8 cellular contexts compared by ENCODE assay signal in genomic region chr19:49676690-49677231, GRCh38. TPM values are rescaled to one million over a fixed set of nuclear protein-coding genes. Genes with fewer than 3 reads are reported as not detected.
DNase-seq lines count a peak whose midpoint lies in the region; ATAC-seq, FAIRE-seq and TF ChIP-seq lines count a peak whose summit lies in the region.

No MANE protein-coding gene starts in this region.

- peaks cover 1% of the 10 kb centered on the region for H3K36me3 ChIP-seq in CD4-positive, alpha-beta memory T cell (ENCODE audit: insufficient read depth, low read length)
- peaks cover 1 to 11% (median 6%) of the 10 kb centered on the region in 4 experiments for H3K36me3 ChIP-seq in H1 (ENCODE audit: control insufficient read depth in 2 of 4, insufficient read depth in 4 of 4, low read length in 3 of 4)

- H3K36me3 Mint-ChIP-seq in CD4-positive, alpha-beta memory T cell, result peaks cover 5 to 13% of the 10 kb centered on the region in 2 donors
- H3K36me3 Mint-ChIP-seq in activated CD8-positive, alpha-beta memory T cell treated with anti-CD3 and anti-CD28 coated beads, Interleukin-2, amount 10 ng/mL, durations not matched to agents 7 days and 5 days, result peaks cover 3% of the 10 kb centered on the region
- peaks cover 5% of the 10 kb centered on the region for H3K36me3 Mint-ChIP-seq in memory B cell

- H3K14ac ChIP-seq in H1 (ENCODE audit: insufficient read length), result no peak overlapping the region

- H2BK15ac ChIP-seq in H1 (ENCODE audit: low read length), result no peak overlapping the region

- ATAC-seq in GM21367 (IDR thresholded peaks at IDR 0.05; ENCODE audit: unreplicated experiment) (peak; percentile 57), memory B cell (ENCODE audit: low read depth) (peak; percentile 68)
- peak; percentile 79 for ATAC-seq in activated CD8-positive, alpha-beta memory T cell treated with anti-CD3 and anti-CD28 coated beads, Interleukin-2, amount 10 ng/mL, durations not matched to agents 7 days and 5 days

- H4K20me1 ChIP-seq in H1 (replicated peaks in 1 of 2; ENCODE audit: control insufficient read depth in 1 of 2, insufficient read depth in 2 of 2, low read length in 2 of 2), result peaks cover 12 to 24% of the 10 kb centered on the region in 2 experiments

- H3K56ac ChIP-seq in H1 (replicated peaks; ENCODE audit: insufficient read length, low read depth, low read length), result peak overlapping the region; percentile 100

- DNase-seq in CD4-positive, alpha-beta memory T cell, result peak; percentile 97 to 99 (median 98)
- peak; percentile 100 for DNase-seq in HT1080 (ENCODE audit: low read depth)
- peak; percentile 100 for DNase-seq in NOMO-1 (lab: John Stamatoyannopoulos, UW; ENCODE audit: unreplicated experiment in 2 of 2)
- peak; percentile 100 for DNase-seq in activated CD8-positive, alpha-beta memory T cell treated with anti-CD3 and anti-CD28 coated beads, Interleukin-2, amount 10 ng/mL, durations not matched to agents 7 days and 5 days
- DNase-seq in H1 (ENCODE audit: low read depth in 1 of 2, low spot score in 2 of 2), result peak; percentile 99 to 100
- peak; percentile 89 to 97 for DNase-seq in memory B cell (ENCODE audit: low spot score in 2 of 2)
- DNase-seq in stimulated activated CD8-positive, alpha-beta memory T cell treated with anti-CD3 and anti-CD28 coated beads, Interleukin-12 subunit alpha, Interleukin-12 subunit beta, amount 100 ng/mL, for 1 hour (ENCODE audit: low read depth), result peak; percentile 96

- peak overlapping the region; percentile 95 to 100 (median 99) for H3K4me3 Mint-ChIP-seq in CD4-positive, alpha-beta memory T cell
- peak overlapping the region; percentile 74 for H3K4me3 Mint-ChIP-seq in activated CD8-positive, alpha-beta memory T cell treated with anti-CD3 and anti-CD28 coated beads, Interleukin-2, amount 10 ng/mL, durations not matched to agents 7 days and 5 days
- peak overlapping the region; percentile 99 for H3K4me3 Mint-ChIP-seq in memory B cell

- peak overlapping the region; percentile 99; the same call in 1 of the 2 replicates for H2BK12ac ChIP-seq in H1 (ENCODE audit: low read depth, low read length)

- TF ChIP-seq RAD21 in H1 (IDR thresholded peaks at IDR 0.05 in 1 of 2, conservative IDR thresholded peaks at IDR 0.05 in 1 of 2; ENCODE audit: low read depth in 2 of 2, low read length in 2 of 2), result no peak

- no peaks in the 10 kb centered on the region for H3K9me3 Mint-ChIP-seq in CD4-positive, alpha-beta memory T cell
- H3K9me3 Mint-ChIP-seq in activated CD8-positive, alpha-beta memory T cell treated with anti-CD3 and anti-CD28 coated beads, Interleukin-2, amount 10 ng/mL, durations not matched to agents 7 days and 5 days (ENCODE audit: low read depth), result no peaks in the 10 kb centered on the region
- no peaks in the 10 kb centered on the region for H3K9me3 Mint-ChIP-seq in memory B cell

- no peak for FAIRE-seq in H1 (lab: Jason Lieb, UNC)

- H3K9ac ChIP-seq in H1 (replicated peaks in 1 of 4; ENCODE audit: extremely low read depth in 1 of 4, low read depth in 3 of 4, low read length in 3 of 4), result peak overlapping the region; percentile 86 to 100 (median 100)

- H3K27me3 Mint-ChIP-seq in CD4-positive, alpha-beta memory T cell, result no peaks in the 10 kb centered on the region
- no peaks in the 10 kb centered on the region for H3K27me3 Mint-ChIP-seq in activated CD8-positive, alpha-beta memory T cell treated with anti-CD3 and anti-CD28 coated beads, Interleukin-2, amount 10 ng/mL, durations not matched to agents 7 days and 5 days
- no peaks in the 10 kb centered on the region for H3K27me3 Mint-ChIP-seq in memory B cell

- intact Hi-C loops in CD4-positive, alpha-beta memory T cell (cut with micrococcal nuclease), result loop anchor here (1.0 to 5.0 kb wide), 7 partner anchors 12 to 804 kb away; partner anchors contain the start of genes AKT1S1, NOSIP, PPP1R15A and RRAS

- peaks cover 48% of the 10 kb centered on the region for H3K4me1 ChIP-seq in CD4-positive, alpha-beta memory T cell (ENCODE audit: insufficient read depth, low read length)
- H3K4me1 ChIP-seq in H1 (replicated peaks in 1 of 4; ENCODE audit: control insufficient read depth in 3 of 4, insufficient read depth in 4 of 4, low read length in 3 of 4), result peaks cover 2 to 19% (median 11%) of the 10 kb centered on the region in 4 experiments

- H2BK120ac ChIP-seq in H1 (replicated peaks; ENCODE audit: low read depth, low read length), result no peak overlapping the region

- POLR2A ChIA-PET in CD4-positive, alpha-beta memory T cell (lab: Charles Lee; ENCODE audit: partially characterized antibody), result interaction anchor here (0.6 to 6.7 kb wide), 36 partner anchors 13 to 579 kb away, joined by 3 to 125 read pairs (median 6); partner anchors contain the start of genes ADM5, AKT1S1, ALDH16A1 and AP2A1
- POLR2A ChIA-PET in H1 (lab: Charles Lee; ENCODE audit: partially characterized antibody), result interaction anchor here (0.7 to 14.5 kb wide), 51 partner anchors 13 to 1058 kb away, joined by 3 to 275 read pairs (median 4); partner anchors contain the start of genes ADM5, AKT1S1, ALDH16A1 and AP2A1

- no peak overlapping the region for H3K23ac ChIP-seq in H1 (ENCODE audit: insufficient read length)

- no peak for TF ChIP-seq CTCF in H1 (IDR thresholded peaks at IDR 0.05; ENCODE audit: control extremely low read depth in 1 of 3, insufficient read depth in 1 of 3, low read depth in 1 of 3, low read length in 3 of 3)

- H3K79me1 ChIP-seq in H1 (ENCODE audit: low read depth, low read length), result peaks cover 2% of the 10 kb centered on the region

- H2BK5ac ChIP-seq in H1 (ENCODE audit: low read depth, low read length), result peak overlapping the region; percentile 99

- no peak overlapping the region for H2AFZ ChIP-seq in H1 (ENCODE audit: low read length)

- peak overlapping the region; percentile 69 to 79 for H3K4me3 ChIP-seq in CD4-positive, alpha-beta memory T cell (ENCODE audit: low read length in 2 of 2)
- peak overlapping the region; percentile 82 to 99 (median 86) for H3K4me3 ChIP-seq in H1 (ENCODE audit: extremely low read depth in 1 of 4, insufficient read depth in 2 of 4, low read depth in 3 of 4, low read length in 4 of 4)

- peaks cover 19 to 54% (median 37%) of the 10 kb centered on the region in 4 donors for H3K4me1 Mint-ChIP-seq in CD4-positive, alpha-beta memory T cell
- peaks cover 38% of the 10 kb centered on the region for H3K4me1 Mint-ChIP-seq in activated CD8-positive, alpha-beta memory T cell treated with anti-CD3 and anti-CD28 coated beads, Interleukin-2, amount 10 ng/mL, durations not matched to agents 7 days and 5 days
- peaks cover 38% of the 10 kb centered on the region for H3K4me1 Mint-ChIP-seq in memory B cell

- H3K4ac ChIP-seq in H1 (replicated peaks; ENCODE audit: insufficient read length, low read depth, low read length), result no peak overlapping the region

- H2BK20ac ChIP-seq in H1 (ENCODE audit: low read length), result no peak overlapping the region

- no peak for TF ChIP-seq EP300 in H1 (IDR thresholded peaks at IDR 0.05; ENCODE audit: borderline replicate concordance in 1 of 2, low read depth in 2 of 2, low read length in 2 of 2)

- H2AK5ac ChIP-seq in H1 (ENCODE audit: low read depth, low read length), result no peak overlapping the region; the same call in 1 of the 2 replicates

- WGBS in H1 (ENCODE audit: extremely low coverage in 1 of 2, insufficient coverage in 1 of 2, insufficient read length in 1 of 2, insufficient replicate concordance in 2 of 2, low coverage in 1 of 2, low lambda C conversion rate in 2 of 2, missing lambda C conversion rate in 1 of 2), 2 experiments, result 2% methylated on average over 39 of the region's 39 CpGs; no CpG with 5 or more reads in 1 of the 2 experiments

- H3K79me2 ChIP-seq in H1 (ENCODE audit: control insufficient read depth in 1 of 2, insufficient read depth in 2 of 2, low read length in 2 of 2), result peaks cover 17 to 42% of the 10 kb centered on the region in 2 experiments

- peak overlapping the region; percentile 99 to 100 (median 99) for H3K27ac Mint-ChIP-seq in CD4-positive, alpha-beta memory T cell
- H3K27ac Mint-ChIP-seq in activated CD8-positive, alpha-beta memory T cell treated with anti-CD3 and anti-CD28 coated beads, Interleukin-2, amount 10 ng/mL, durations not matched to agents 7 days and 5 days, result peak overlapping the region; percentile 99
- peak overlapping the region; percentile 97 for H3K27ac Mint-ChIP-seq in memory B cell

- no peaks in the 10 kb centered on the region for H3K9me3 ChIP-seq in CD4-positive, alpha-beta memory T cell (ENCODE audit: control insufficient read depth in 1 of 2, low read length in 2 of 2)
- no peaks in the 10 kb centered on the region for H3K9me3 ChIP-seq in H1 (ENCODE audit: insufficient read depth in 2 of 2, low read depth in 1 of 2, low read length in 1 of 2)

- H3K27me3 ChIP-seq in CD4-positive, alpha-beta memory T cell (ENCODE audit: insufficient read depth, low read length), result no peaks in the 10 kb centered on the region
- no peaks in the 10 kb centered on the region for H3K27me3 ChIP-seq in H1 (replicated peaks in 1 of 4; ENCODE audit: control insufficient read depth in 3 of 4, extremely low read depth in 1 of 4, insufficient read depth in 3 of 4, low read length in 3 of 4)

- peak overlapping the region; percentile 71 to 76; a peak in 3 of 4 replicates for H3K4me2 ChIP-seq in H1 (ENCODE audit: insufficient read depth in 1 of 2, low read depth in 2 of 2, low read length in 2 of 2)

- peaks cover 4% of the 10 kb centered on the region for H3K23me2 ChIP-seq in H1 (ENCODE audit: low read depth, low read length)

- H3K27ac ChIP-seq in CD4-positive, alpha-beta memory T cell (ENCODE audit: low read depth, low read length), result peak overlapping the region; percentile 93
- H3K27ac ChIP-seq in H1 (ENCODE audit: low read depth, low read length), result peak overlapping the region; percentile 100

- peak overlapping the region; percentile 99 for H4K91ac ChIP-seq in H1 (replicated peaks; ENCODE audit: insufficient read length, low read length)

- no peak overlapping the region for H3K18ac ChIP-seq in H1 (ENCODE audit: extremely low read depth, low read length)

- TF ChIP-seq POLR2A in H1 (IDR thresholded peaks at IDR 0.05; ENCODE audit: control extremely low read depth in 1 of 2, low read depth in 2 of 2, low read length in 2 of 2), result no peak

- CTCF ChIA-PET in CD4-positive, alpha-beta memory T cell (lab: Charles Lee; ENCODE audit: partially characterized antibody), result interaction anchor here (0.7 to 5.5 kb wide), 19 partner anchors 9 to 223 kb away, joined by 3 to 52 read pairs (median 5); partner anchors contain the start of genes BCL2L12, FLT3LG, IRF3 and NOSIP
- CTCF ChIA-PET in activated CD8-positive, alpha-beta memory T cell treated with anti-CD3 and anti-CD28 coated beads, Interleukin-2, amount 10 ng/mL, durations not matched to agents 7 days and 5 days (lab: Charles Lee), result interaction anchor here (0.7 to 7.0 kb wide), 26 partner anchors 11 to 252 kb away, joined by 3 to 68 read pairs (median 4); partner anchors contain the start of genes AKT1S1, ATF5, BCL2L12 and FLT3LG
- CTCF ChIA-PET in H1 (lab: Charles Lee; ENCODE audit: partially characterized antibody), result interaction anchor here (0.7 to 7.4 kb wide), 9 partner anchors 9 to 161 kb away, joined by 3 to 39 read pairs (median 4); partner anchors contain the start of gene RRAS

- H4K8ac ChIP-seq in H1 (ENCODE audit: extremely low read depth, insufficient read depth, low read length), result peak overlapping the region; percentile 100

- no peak overlapping the region for H4K5ac ChIP-seq in H1 (ENCODE audit: insufficient read length, low read depth, low read length)

RNA-seq across cellular contexts. Expression of gene PRMT1, which starts 0.3 kb away (rescaled TPM):
- total RNA-seq in CD4-positive, alpha-beta memory T cell, result 10 to 100 TPM; 76.6 to 92.9 TPM
- polyA plus RNA-seq in CD4-positive, alpha-beta memory T cell, result 100 to 1,000 TPM; 140 to 213 TPM
- 540 and 551 TPM in 2 replicates for total RNA-seq in HT1080 (2014; rRNA removed; shearing (Covaris generic))
- 291 and 315 TPM in 2 replicates for polyA plus RNA-seq in HT1080 (2015; cell fraction: cytosol; rRNA removed)
- 331 and 369 TPM in 2 replicates for polyA plus RNA-seq in HT1080 (2015; cell fraction: nucleus; rRNA removed)
- 100 to 1,000 TPM; 145 to 257 TPM for total RNA-seq in activated CD8-positive, alpha-beta memory T cell treated with anti-CD3 and anti-CD28 coated beads, Interleukin-2, amount 10 ng/mL, durations not matched to agents 7 days and 5 days
- 561 and 579 TPM in 2 replicates for total RNA-seq in H1 (2021; fragmentation: NEBNext Ultra II Directional; extraction: Animal tissue kit (Norgen Biotek cat#: 25700))
- 1,215 and 1,548 TPM in 2 replicates for polyA plus RNA-seq in H1 (2011; rRNA removed)
- 1,290 TPM for polyA plus RNA-seq in H1 (2011; cell fraction: cytosol; rRNA removed)
- 1,135 TPM for polyA plus RNA-seq in H1 (2011; cell fraction: nucleus; rRNA removed)
- 426 to 811 TPM (median 790 TPM) in 4 replicates for polyA plus RNA-seq in H1 (2012, experiment 1 of 2)
- 763 TPM for polyA plus RNA-seq in H1 (2012, experiment 2 of 2)
- polyA plus RNA-seq in H1 (2013, experiment 1 of 2), result 339 TPM
- 327 TPM for polyA plus RNA-seq in H1 (2013, experiment 2 of 2)
- 815 and 1,077 TPM in 2 replicates for polyA minus RNA-seq in H1 (2011; rRNA and poly(A)+ RNA removed)
- polyA minus RNA-seq in H1 (2011; cell fraction: cytosol; rRNA and poly(A)+ RNA removed), result 388 TPM
- polyA minus RNA-seq in H1 (2011; cell fraction: nucleus; rRNA and poly(A)+ RNA removed), result 319 TPM

RNA-seq across cellular contexts. Expression of gene BCL2L12, which starts 11.0 kb away (rescaled TPM):
- 10 to 100 TPM; 21.9 to 22.1 TPM for total RNA-seq in CD4-positive, alpha-beta memory T cell
- polyA plus RNA-seq in CD4-positive, alpha-beta memory T cell, result 10 to 100 TPM; 16.3 to 17.2 TPM
- 21.2 and 26.0 TPM in 2 replicates for total RNA-seq in HT1080 (2014; rRNA removed; shearing (Covaris generic))
- 33.3 and 42.6 TPM in 2 replicates for polyA plus RNA-seq in HT1080 (2015; cell fraction: cytosol; rRNA removed)
- 24.6 and 28.6 TPM in 2 replicates for polyA plus RNA-seq in HT1080 (2015; cell fraction: nucleus; rRNA removed)
- total RNA-seq in activated CD8-positive, alpha-beta memory T cell treated with anti-CD3 and anti-CD28 coated beads, Interleukin-2, amount 10 ng/mL, durations not matched to agents 7 days and 5 days, result 10 to 100 TPM; 90.6 to 94.5 TPM
- 126 and 133 TPM in 2 replicates for total RNA-seq in H1 (2021; fragmentation: NEBNext Ultra II Directional; extraction: Animal tissue kit (Norgen Biotek cat#: 25700))
- polyA plus RNA-seq in H1 (2011; rRNA removed), result 209 and 280 TPM in 2 replicates
- polyA plus RNA-seq in H1 (2011; cell fraction: cytosol; rRNA removed), result 167 TPM
- polyA plus RNA-seq in H1 (2011; cell fraction: nucleus; rRNA removed), result 185 TPM
- 158 to 202 TPM (median 170 TPM) in 4 replicates for polyA plus RNA-seq in H1 (2012, experiment 1 of 2)
- polyA plus RNA-seq in H1 (2012, experiment 2 of 2), result 242 TPM
- 213 TPM for polyA plus RNA-seq in H1 (2013, experiment 1 of 2)
- polyA plus RNA-seq in H1 (2013, experiment 2 of 2), result 198 TPM
- 19.6 and 20.5 TPM in 2 replicates for polyA minus RNA-seq in H1 (2011; rRNA and poly(A)+ RNA removed)
- polyA minus RNA-seq in H1 (2011; cell fraction: cytosol; rRNA and poly(A)+ RNA removed), result 48.1 TPM
- 26.9 TPM for polyA minus RNA-seq in H1 (2011; cell fraction: nucleus; rRNA and poly(A)+ RNA removed)

RNA-seq across cellular contexts. Expression of gene IRF3, which starts 11.1 kb away (rescaled TPM):
- 100 to 1,000 TPM; 366 to 386 TPM for total RNA-seq in CD4-positive, alpha-beta memory T cell
- polyA plus RNA-seq in CD4-positive, alpha-beta memory T cell, result 10 to 100 TPM; 64.1 to 72.8 TPM
- total RNA-seq in HT1080 (2014; rRNA removed; shearing (Covaris generic)), result 55.9 and 62.7 TPM in 2 replicates
- 35.0 and 43.5 TPM in 2 replicates for polyA plus RNA-seq in HT1080 (2015; cell fraction: cytosol; rRNA removed)
- polyA plus RNA-seq in HT1080 (2015; cell fraction: nucleus; rRNA removed), result 79.6 and 90.7 TPM in 2 replicates
- 100 to 1,000 TPM; 159 to 170 TPM for total RNA-seq in activated CD8-positive, alpha-beta memory T cell treated with anti-CD3 and anti-CD28 coated beads, Interleukin-2, amount 10 ng/mL, durations not matched to agents 7 days and 5 days
- 114 and 115 TPM in 2 replicates for total RNA-seq in H1 (2021; fragmentation: NEBNext Ultra II Directional; extraction: Animal tissue kit (Norgen Biotek cat#: 25700))
- 103 and 185 TPM in 2 replicates for polyA plus RNA-seq in H1 (2011; rRNA removed)
- polyA plus RNA-seq in H1 (2011; cell fraction: cytosol; rRNA removed), result 151 TPM
- polyA plus RNA-seq in H1 (2011; cell fraction: nucleus; rRNA removed), result 260 TPM
- 192 to 222 TPM (median 214 TPM) in 4 replicates for polyA plus RNA-seq in H1 (2012, experiment 1 of 2)
- 136 TPM for polyA plus RNA-seq in H1 (2012, experiment 2 of 2)
- polyA plus RNA-seq in H1 (2013, experiment 1 of 2), result 127 TPM
- polyA plus RNA-seq in H1 (2013, experiment 2 of 2), result 124 TPM
- 51.4 and 52.6 TPM in 2 replicates for polyA minus RNA-seq in H1 (2011; rRNA and poly(A)+ RNA removed)
- 50.8 TPM for polyA minus RNA-seq in H1 (2011; cell fraction: cytosol; rRNA and poly(A)+ RNA removed)
- 42.1 TPM for polyA minus RNA-seq in H1 (2011; cell fraction: nucleus; rRNA and poly(A)+ RNA removed)

RNA-seq across cellular contexts. Expression of gene ADM5, which starts 12.6 kb away (rescaled TPM):
- total RNA-seq in CD4-positive, alpha-beta memory T cell, result 1 to 10 TPM; 4.0 to 4.4 TPM
- under 1 TPM in 1 of 2 donors, not detected in 1; 0.24 TPM for polyA plus RNA-seq in CD4-positive, alpha-beta memory T cell
- total RNA-seq in HT1080 (2014; rRNA removed; shearing (Covaris generic)), result 9.6 and 11.1 TPM in 2 replicates
- polyA plus RNA-seq in HT1080 (2015; cell fraction: cytosol; rRNA removed), result 3.7 TPM in 2 replicates
- polyA plus RNA-seq in HT1080 (2015; cell fraction: nucleus; rRNA removed), result 29.3 TPM in 2 replicates
- total RNA-seq in activated CD8-positive, alpha-beta memory T cell treated with anti-CD3 and anti-CD28 coated beads, Interleukin-2, amount 10 ng/mL, durations not matched to agents 7 days and 5 days, result 1 to 10 TPM; 2.7 to 3.5 TPM
- 2.6 and 4.3 TPM in 2 replicates for total RNA-seq in H1 (2021; fragmentation: NEBNext Ultra II Directional; extraction: Animal tissue kit (Norgen Biotek cat#: 25700))
- polyA plus RNA-seq in H1 (2011; rRNA removed), result 2.5 and 5.4 TPM in 2 replicates
- 2.9 TPM for polyA plus RNA-seq in H1 (2011; cell fraction: cytosol; rRNA removed)
- polyA plus RNA-seq in H1 (2011; cell fraction: nucleus; rRNA removed), result 28.5 TPM
- 2.1 to 4.5 TPM (median 2.7 TPM) in 4 replicates for polyA plus RNA-seq in H1 (2012, experiment 1 of 2)
- 1.9 TPM for polyA plus RNA-seq in H1 (2012, experiment 2 of 2)
- 1.7 TPM for polyA plus RNA-seq in H1 (2013, experiment 1 of 2)
- polyA plus RNA-seq in H1 (2013, experiment 2 of 2), result 1.8 TPM
- polyA minus RNA-seq in H1 (2011; rRNA and poly(A)+ RNA removed), result 0.59 and 1.3 TPM in 2 replicates
- polyA minus RNA-seq in H1 (2011; cell fraction: cytosol; rRNA and poly(A)+ RNA removed), result 2.1 TPM
- polyA minus RNA-seq in H1 (2011; cell fraction: nucleus; rRNA and poly(A)+ RNA removed), result 13.0 TPM

RNA-seq across cellular contexts. Expression of gene CPT1C, which starts 14.2 kb away (rescaled TPM):
- 1 to 10 TPM in 1 of 2 experiments, under 1 TPM in 1; 0.64 to 1.5 TPM for total RNA-seq in CD4-positive, alpha-beta memory T cell
- under 1 TPM; 0.24 to 0.57 TPM for polyA plus RNA-seq in CD4-positive, alpha-beta memory T cell
- 0.84 TPM in 1 of 2 replicates, not detected in the other for total RNA-seq in HT1080 (2014; rRNA removed; shearing (Covaris generic))
- polyA plus RNA-seq in HT1080 (2015; cell fraction: cytosol; rRNA removed), result 0.30 TPM in 1 of 2 replicates, not detected in the other
- 0.33 TPM in 1 of 2 replicates, not detected in the other for polyA plus RNA-seq in HT1080 (2015; cell fraction: nucleus; rRNA removed)
- 1 to 10 TPM; 1.6 TPM for total RNA-seq in activated CD8-positive, alpha-beta memory T cell treated with anti-CD3 and anti-CD28 coated beads, Interleukin-2, amount 10 ng/mL, durations not matched to agents 7 days and 5 days
- total RNA-seq in H1 (2021; fragmentation: NEBNext Ultra II Directional; extraction: Animal tissue kit (Norgen Biotek cat#: 25700)), result 91.8 and 98.3 TPM in 2 replicates
- polyA plus RNA-seq in H1 (2011; rRNA removed), result 79.6 and 122 TPM in 2 replicates
- polyA plus RNA-seq in H1 (2011; cell fraction: cytosol; rRNA removed), result 89.7 TPM
- polyA plus RNA-seq in H1 (2011; cell fraction: nucleus; rRNA removed), result 284 TPM
- 95.9 to 114 TPM (median 102 TPM) in 4 replicates for polyA plus RNA-seq in H1 (2012, experiment 1 of 2)
- 185 TPM for polyA plus RNA-seq in H1 (2012, experiment 2 of 2)
- 119 TPM for polyA plus RNA-seq in H1 (2013, experiment 1 of 2)
- 124 TPM for polyA plus RNA-seq in H1 (2013, experiment 2 of 2)
- polyA minus RNA-seq in H1 (2011; rRNA and poly(A)+ RNA removed), result 63.3 and 81.8 TPM in 2 replicates
- polyA minus RNA-seq in H1 (2011; cell fraction: cytosol; rRNA and poly(A)+ RNA removed), result 44.8 TPM
- 65.0 TPM for polyA minus RNA-seq in H1 (2011; cell fraction: nucleus; rRNA and poly(A)+ RNA removed)

Comparison
In these comparisons a context has a peak if more than half of its experiments do, and no peak if none do; other contexts are left out.
1. Peak in every context shown above with its lines: DNase-seq, ATAC-seq, H3K4me3 ChIP-seq and H3K27ac ChIP-seq.